In genomic region chr5:129003232-129003631, GRCh38 we compare ENCODE assay signal across 22 cellular contexts. TPM values are rescaled to one million over a fixed set of nuclear protein-coding genes. Genes with fewer than 3 reads are reported as not detected.
DNase-seq lines count a peak whose midpoint lies in the region; ATAC-seq, FAIRE-seq and TF ChIP-seq lines count a peak whose summit lies in the region.
"Had no signal": no experiment of that assay in that cellular context is flagged by ENCODE, and none has a peak within 500 bp of the region (broad histone marks: within the 10 kb centered on the region; RNA-seq: fewer than 3 reads in every experiment).

No MANE protein-coding gene starts in this region.

- H3K4me2 ChIP-seq in H9 (ENCODE audit: insufficient read depth, insufficient read length, low read length) (peak overlapping the region; percentile 55), GM12878 (ENCODE audit: control insufficient read depth, insufficient read depth) (no peak overlapping the region)

- no peak overlapping the region for H3K23ac ChIP-seq in H9 (ENCODE audit: insufficient read length, low read depth, low read length)

- peak overlapping the region in 1 of 3 experiments; percentile 16; a peak in 2 of 7 replicates for H3K27ac Mint-ChIP-seq in H9
- H3K27ac Mint-ChIP-seq: dendritic cell treated with granulocyte-macrophage colony-stimulating factor and Interleukin-4, amounts not matched to agents 40 ng/mL and 50 ng/mL, for 4 days had no signal

- no peak for TF ChIP-seq EP300 in GM12878 (IDR thresholded peaks at IDR 0.05; ENCODE audit: borderline replicate concordance in 1 of 2, control insufficient read depth in 1 of 2, low read depth in 2 of 2, low read length in 2 of 2)

- no peak overlapping the region for H3T11ph ChIP-seq in H9 (ENCODE audit: low read length)

- TF ChIP-seq RAD21 in GM12878 (IDR thresholded peaks at IDR 0.05; ENCODE audit: insufficient read depth, low read depth, low read length), result no peak

- H2BK20ac ChIP-seq in H9 (ENCODE audit: low read depth, low read length, poor library complexity, severe bottlenecking), result no peak overlapping the region

- H3K4me1 ChIP-seq in H9 (ENCODE audit: insufficient read depth, low read length) (peaks cover 6% of the 10 kb centered on the region; the same call in 1 of the 2 replicates), GM12878 (ENCODE audit: control insufficient read depth, insufficient read depth, low read length) (no peaks in the 10 kb centered on the region)
- H3K4me1 ChIP-seq: gastrocnemius medialis, left lung, suprapubic skin had no signal

- no peak overlapping the region for H2AK5ac ChIP-seq in H9 (ENCODE audit: insufficient read length, low read length)

- no peaks in the 10 kb centered on the region for H3K36me3 Mint-ChIP-seq in H9 (ENCODE audit: insufficient read depth in 1 of 3, low read depth in 3 of 3)

- H3K79me1 ChIP-seq in H9 (ENCODE audit: insufficient read depth, low read depth, low read length, poor library complexity, severe bottlenecking), result no peaks in the 10 kb centered on the region

- H2BK12ac ChIP-seq in H9 (ENCODE audit: insufficient read length, low read depth, low read length), result no peak overlapping the region

- peak; percentile 37 for ATAC-seq in GM12878
- no peak for ATAC-seq in HG02763 (IDR thresholded peaks at IDR 0.05; ENCODE audit: unreplicated experiment)
- no peak for ATAC-seq in GM18520 (IDR thresholded peaks at IDR 0.05; ENCODE audit: unreplicated experiment)
- ATAC-seq: gastrocnemius medialis, left lung, right cardiac atrium had no signal

- FAIRE-seq in GM12878 (lab: Jason Lieb, UNC), result no peak
- FAIRE-seq: endothelial cell of umbilical vein had no signal

- no peaks in the 10 kb centered on the region for H3K79me2 ChIP-seq in H9 (ENCODE audit: insufficient read depth, low read length)
- no peaks in the 10 kb centered on the region for H3K79me2 ChIP-seq in GM12878 (ENCODE audit: control insufficient read depth, insufficient read depth, low read length)

- H4K20me1 ChIP-seq in H9 (ENCODE audit: control insufficient read depth, insufficient read depth, insufficient read length) (no peaks in the 10 kb centered on the region), GM12878 (ENCODE audit: control insufficient read depth, insufficient read depth) (no peaks in the 10 kb centered on the region)

- CTCF ChIA-PET in GM12878 (lab: Yijun Ruan, JAX), result interaction anchor here (0.6 kb wide), 1 partner anchor 375 kb away, joined by 4 read pairs; no protein-coding TSS in a partner anchor

- no peak overlapping the region for H4K91ac ChIP-seq in H9 (ENCODE audit: insufficient read length, low read depth, low read length)

- no peaks in the 10 kb centered on the region for H3K27me3 Mint-ChIP-seq in H9 (ENCODE audit: low read depth)
- H3K27me3 Mint-ChIP-seq: dendritic cell treated with granulocyte-macrophage colony-stimulating factor and Interleukin-4, amounts not matched to agents 40 ng/mL and 50 ng/mL, for 4 days had no signal

- no peak overlapping the region for H3K4me3 ChIP-seq in GM12878
- H3K4me3 ChIP-seq: gastrocnemius medialis, left lung, suprapubic skin, vagina had no signal

- H3K56ac ChIP-seq in H9 (ENCODE audit: insufficient read length, low read depth, low read length), result no peak overlapping the region

- no peaks in the 10 kb centered on the region for H3K23me2 ChIP-seq in H9 (ENCODE audit: insufficient read length, low read depth, low read length, poor library complexity, severe bottlenecking)

- no peak overlapping the region for H2AFZ ChIP-seq in H9 (ENCODE audit: low read length)
- H2AFZ ChIP-seq in GM12878 (ENCODE audit: control insufficient read depth, low read depth, low read length), result no peak overlapping the region

- TF ChIP-seq POLR2A in GM12878 (IDR thresholded peaks at IDR 0.05; ENCODE audit: low read depth, low read length), result no peak

- H3K27me3 ChIP-seq in H9 (ENCODE audit: insufficient read depth, low read length), result no peaks in the 10 kb centered on the region
- H3K27me3 ChIP-seq in GM12878 (replicated peaks in 1 of 2; ENCODE audit: control insufficient read depth in 2 of 2, insufficient read depth in 2 of 2, low read length in 1 of 2), result no peaks in the 10 kb centered on the region
- H3K27me3 ChIP-seq: gastrocnemius medialis, left lung, suprapubic skin, vagina had no signal

- no peaks in the 10 kb centered on the region for H3K36me3 ChIP-seq in GM12878 (ENCODE audit: control insufficient read depth in 2 of 2, insufficient read depth in 2 of 2, low read length in 1 of 2)
- H3K36me3 ChIP-seq: gastrocnemius medialis, left lung, suprapubic skin, vagina had no signal

- SMC1A ChIA-PET in GM12878 (lab: Charles Lee; ENCODE audit: uncharacterized antibody, unreplicated experiment), result interaction anchor here (0.6 kb wide), 1 partner anchor 127 kb away, joined by 3 read pairs; no protein-coding TSS in a partner anchor

- no peak overlapping the region for H4K5ac ChIP-seq in H9 (ENCODE audit: insufficient read length, low read depth, low read length)

- no TSS peak for BruUV-seq in GM12878 (replicated peaks; lab: Mats Ljungman, UMichigan)

- H3K4me3 Mint-ChIP-seq in H9, result no peak overlapping the region
- H3K4me3 Mint-ChIP-seq: dendritic cell treated with granulocyte-macrophage colony-stimulating factor and Interleukin-4, amounts not matched to agents 40 ng/mL and 50 ng/mL, for 4 days had no signal

- H3K14ac ChIP-seq in H9 (ENCODE audit: insufficient read depth, low read length), result peak overlapping the region; percentile 14; the same call in 1 of the 2 replicates

- H3K4me1 Mint-ChIP-seq in H9, result peaks cover 9 to 10% of the 10 kb centered on the region in 2 experiments

- RAD21 ChIA-PET in GM12878 (lab: Charles Lee; ENCODE audit: unreplicated experiment), result no interaction called here

- no peak overlapping the region for H3K9ac ChIP-seq in H9 (ENCODE audit: extremely low read depth, insufficient read length, low read length)
- H3K9ac ChIP-seq in GM12878 (ENCODE audit: control insufficient read depth, insufficient read depth, low read length), result no peak overlapping the region

- no CpG with 5 or more reads among the region's 2 CpGs for WGBS in H9 (ENCODE audit: extremely low coverage, insufficient read length, low lambda C conversion rate)
- 65% methylated on average over 2 of the region's 2 CpGs for WGBS in GM12878 (ENCODE audit: insufficient coverage, insufficient replicate concordance, low lambda C conversion rate, missing lambda C conversion rate)

- H2BK15ac ChIP-seq in H9 (ENCODE audit: low read depth, low read length), result no peak overlapping the region

- in situ Hi-C loops in GM12878 (cut with MboI) (no loop called here), KBM-7 (cut with MboI; ENCODE audit: low pct_unique_long_range_greater_than_20kb, low sequenced_read_pairs) (no loop called here)

- H2BK5ac ChIP-seq in H9 (ENCODE audit: insufficient read length, low read length), result no peak overlapping the region

- no peak overlapping the region for H3K18ac ChIP-seq in H9 (ENCODE audit: insufficient read length, low read depth, low read length)

- no peaks in the 10 kb centered on the region for H3K9me3 ChIP-seq in H9 (ENCODE audit: control insufficient read depth, low read depth, low read length)
- no peaks in the 10 kb centered on the region for H3K9me3 ChIP-seq in GM12878 (replicated peaks; ENCODE audit: control insufficient read depth, insufficient read depth, low read length)
- H3K9me3 ChIP-seq: gastrocnemius medialis, left lung, suprapubic skin, vagina had no signal

- H3K27ac ChIP-seq in 22Rv1, result peak overlapping the region; percentile 14; the same call in 1 of the 2 replicates
- no peak overlapping the region for H3K27ac ChIP-seq in H9 (ENCODE audit: insufficient read length, low read depth, low read length)
- no peak overlapping the region for H3K27ac ChIP-seq in GM12878 (ENCODE audit: control insufficient read depth, insufficient read depth)
- H3K27ac ChIP-seq: gastrocnemius medialis, left lung, suprapubic skin, vagina had no signal

- H3K4ac ChIP-seq in H9 (ENCODE audit: low read depth, low read length), result no peak overlapping the region

- no peak for TF ChIP-seq CTCF in 22Rv1 (IDR thresholded peaks at IDR 0.05)
- no peak for TF ChIP-seq CTCF in H9 (conservative IDR thresholded peaks at IDR 0.05)
- TF ChIP-seq CTCF in GM12878 (IDR thresholded peaks at IDR 0.05 in 2 of 3, conservative IDR thresholded peaks at IDR 0.05 in 1 of 3; ENCODE audit: control insufficient read depth in 2 of 3, extremely low read depth in 1 of 3, insufficient read depth in 1 of 3, low read depth in 3 of 3, low read length in 3 of 3), result no peak

- no peak for DNase-seq in H9
- DNase-seq in GM12878 (ENCODE audit: low read depth, low spot score), result no peak
- peak; percentile 5 for DNase-seq in iPS DF 19.7 (ENCODE audit: low read depth, low spot score)
- DNase-seq in KBM-7, result no peak
- no peak for DNase-seq in GF-D8 (lab: John Stamatoyannopoulos, UW)
- DNase-seq: DMS53; gastrocnemius medialis; GOT3; left lung; NCI-H146; NCI-H226; NK-92 treated with Interleukin-12 subunit alpha and Interleukin-12 subunit beta, amount 100 ng/mL, for 24 hours; right cardiac atrium had no signal

- no peak overlapping the region for H2BK120ac ChIP-seq in H9 (ENCODE audit: low read depth, low read length, poor library complexity, severe bottlenecking)

- no peaks in the 10 kb centered on the region for H3K9me3 Mint-ChIP-seq in H9
- H3K9me3 Mint-ChIP-seq: dendritic cell treated with granulocyte-macrophage colony-stimulating factor and Interleukin-4, amounts not matched to agents 40 ng/mL and 50 ng/mL, for 4 days had no signal

- intact Hi-C loops in GM12878 (cut with micrococcal nuclease; ENCODE audit: unreplicated experiment), result no loop called here

- no peak overlapping the region for H4K8ac ChIP-seq in H9 (replicated peaks; ENCODE audit: insufficient read length, low read depth, low read length)

- POLR2A ChIA-PET in GM12878 (lab: Charles Lee), result interaction anchor here (1.0 kb wide), 1 partner anchor 12 kb away, joined by 3 read pairs; no protein-coding TSS in a partner anchor

RNA-seq across cellular contexts. Expression of gene SLC27A6, which starts 37.9 kb away (rescaled TPM):
- total RNA-seq in H9 (2021) (3.0 and 3.3 TPM in 2 replicates), GM12878 (2014; rRNA removed) (not detected in 2 replicates), GM12878 (2014; rRNA removed; fragmentation: Illumina TruSeq; extraction: Trizol) (not detected in 2 replicates), GM12878 (2021) (not detected in 2 replicates)
- not detected in 2 replicates for total RNA-seq in GM12878 (2013; cell fraction: nucleolus; rRNA removed)
- not detected for polyA plus RNA-seq in GM12878 (2011; ENCODE audit: low read depth)
- polyA plus RNA-seq in GM12878 (2011; rRNA removed) (not detected in 2 replicates), GM12878 (2014; fragmentation: Illumina TruSeq; extraction: Trizol) (not detected in 2 replicates), GM12878 (2014; fragmentation: Nextera tagmentation; extraction: Ambion mirVana) (not detected), GM12878 (2014; rRNA removed) (not detected in 2 replicates), GM12878 (2016; fragmentation: Nextera tagmentation; extraction: Ambion mirVana) (not detected)
- not detected in 2 replicates for polyA plus RNA-seq in GM12878 (2011; cell fraction: cytosol; rRNA removed)
- polyA plus RNA-seq in GM12878 (2011; cell fraction: nucleus; rRNA removed), result not detected in 2 replicates
- not detected in 2 replicates for polyA plus RNA-seq in GM12878 (2012)
- polyA minus RNA-seq in GM12878 (2011; rRNA and poly(A)+ RNA removed), result not detected in 2 replicates
- not detected in 2 replicates for polyA minus RNA-seq in GM12878 (2011; cell fraction: cytosol; rRNA and poly(A)+ RNA removed)
- not detected in 2 replicates for polyA minus RNA-seq in GM12878 (2011; cell fraction: nucleus; rRNA and poly(A)+ RNA removed)
- total RNA-seq: endothelial cell of umbilical vein, M059J, RPMI7951 had no signal
